Comparison of ENCODE assay signal across 8 cellular contexts in the genomic region with DNA sequence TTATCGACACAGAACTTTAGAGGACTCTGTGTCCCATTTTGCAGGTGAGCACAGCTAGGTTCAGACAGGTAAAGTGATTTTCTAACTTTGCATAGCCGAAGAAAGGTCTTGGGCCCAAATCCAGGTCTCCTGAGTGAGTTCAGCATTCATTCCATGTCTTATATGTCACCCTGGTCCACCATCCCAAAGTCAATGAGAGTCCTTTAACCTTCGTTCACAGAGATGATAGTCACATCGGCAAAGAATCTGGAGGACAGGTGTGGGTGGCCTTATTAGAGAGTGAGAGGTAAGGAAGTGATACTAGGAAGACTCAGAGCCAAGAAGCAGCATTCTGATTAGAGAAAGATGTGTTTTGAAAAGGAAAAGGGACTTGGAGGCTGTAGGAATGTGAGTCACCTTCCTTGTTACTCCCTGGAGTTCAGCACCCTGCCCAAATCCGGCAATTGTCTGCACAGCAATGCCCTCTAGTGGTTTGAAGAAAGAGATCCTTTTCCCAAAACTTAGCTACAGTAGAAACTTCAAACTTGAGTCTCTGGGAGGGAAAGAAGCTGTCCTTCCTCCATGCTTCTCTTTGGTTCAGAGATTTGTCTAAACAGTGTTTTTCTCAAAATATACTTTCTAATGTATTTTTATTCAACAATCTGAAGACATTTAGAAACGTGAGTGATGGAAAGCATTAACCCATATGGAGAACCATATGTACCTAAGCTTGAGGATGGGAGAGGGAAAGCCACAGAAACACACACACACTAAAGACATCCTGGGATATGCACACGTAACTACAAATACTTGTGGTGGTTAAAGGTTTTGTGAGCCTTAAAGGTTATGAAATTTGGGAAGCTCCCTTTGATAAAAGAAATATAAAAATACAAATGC.
A peak's percentile ranks its signal among the peaks of the same experiment; 100 is the strongest.
DNase-seq lines count a peak whose midpoint lies in the region; ATAC-seq and TF ChIP-seq lines count a peak whose summit lies in the region.

No MANE protein-coding gene starts in this region.

- H3K79me2 ChIP-seq in Karpas-422 (ENCODE audit: low read length), result no peaks in the 10 kb centered on the region

- in situ Hi-C loops in brain microvascular endothelial cell (cut with HindIII; ENCODE audit: low pct_ligation_motif_present, low sequenced_read_pairs), result no loop called here

- H3K36me3 Mint-ChIP-seq in activated CD8-positive, alpha-beta memory T cell treated with anti-CD3 and anti-CD28 coated beads, Interleukin-2, amount 10 ng/mL, durations not matched to agents 7 days and 5 days, result no peaks in the 10 kb centered on the region

- H3K9ac ChIP-seq in Karpas-422 (ENCODE audit: low read length), result no peak overlapping the region

- H3K4me3 ChIP-seq in Karpas-422 (ENCODE audit: low read length) (no peak overlapping the region), brain microvascular endothelial cell (ENCODE audit: low read depth, low read length) (no peak overlapping the region), right lobe of liver (no peak overlapping the region)

- H3K36me3 ChIP-seq in Karpas-422 (ENCODE audit: insufficient read depth, low read length) (no peaks in the 10 kb centered on the region), brain microvascular endothelial cell (replicated peaks) (no peaks in the 10 kb centered on the region), right lobe of liver (no peaks in the 10 kb centered on the region)

- CTCF ChIA-PET in activated CD8-positive, alpha-beta memory T cell treated with anti-CD3 and anti-CD28 coated beads, Interleukin-2, amount 10 ng/mL, durations not matched to agents 7 days and 5 days (lab: Charles Lee), result interaction anchor here (0.7 to 2.7 kb wide), 2 partner anchors 12 to 268 kb away, joined by 3 to 14 read pairs; no protein-coding TSS in a partner anchor

- H3K27me3 Mint-ChIP-seq in activated CD8-positive, alpha-beta memory T cell treated with anti-CD3 and anti-CD28 coated beads, Interleukin-2, amount 10 ng/mL, durations not matched to agents 7 days and 5 days, result no peaks in the 10 kb centered on the region

- no peaks in the 10 kb centered on the region for H3K4me1 ChIP-seq in Karpas-422 (ENCODE audit: low read length)
- H3K4me1 ChIP-seq in right lobe of liver, result no peaks in the 10 kb centered on the region

- H2AFZ ChIP-seq in Karpas-422 (ENCODE audit: low read length), result no peak overlapping the region

- no peak overlapping the region for H3K4me3 Mint-ChIP-seq in activated CD8-positive, alpha-beta memory T cell treated with anti-CD3 and anti-CD28 coated beads, Interleukin-2, amount 10 ng/mL, durations not matched to agents 7 days and 5 days

- TF ChIP-seq CTCF in brain microvascular endothelial cell (IDR thresholded peaks at IDR 0.05; ENCODE audit: low read depth, low read length, missing control alignments) (peak; percentile 9), right lobe of liver (IDR thresholded peaks at IDR 0.05) (peak; percentile 65 to 74 (median 72))

- no peak overlapping the region for H3K27ac Mint-ChIP-seq in activated CD8-positive, alpha-beta memory T cell treated with anti-CD3 and anti-CD28 coated beads, Interleukin-2, amount 10 ng/mL, durations not matched to agents 7 days and 5 days

- no peaks in the 10 kb centered on the region for H3K9me3 ChIP-seq in Karpas-422 (ENCODE audit: low read length)
- no peaks in the 10 kb centered on the region for H3K9me3 ChIP-seq in right lobe of liver

- DNase-seq in EH (ENCODE audit: low read depth) (peak; percentile 4), Karpas-422 (peak; percentile 65), brain microvascular endothelial cell (no peak), right lobe of liver (peak in 1 of 3 donors; percentile 22), DMS79 (lab: John Stamatoyannopoulos, UW) (no peak)
- no peak for DNase-seq in activated CD8-positive, alpha-beta memory T cell treated with anti-CD3 and anti-CD28 coated beads, Interleukin-2, amount 10 ng/mL, durations not matched to agents 7 days and 5 days
- DNase-seq in activated CD4-positive, alpha-beta T cell treated with anti-CD3 and anti-CD28 coated beads, Interleukin-2, amount 50 U/mL, for 4 hours, result no peak

- H3K4me2 ChIP-seq in Karpas-422 (ENCODE audit: low read depth, low read length, poor library complexity, severe bottlenecking), result no peak overlapping the region

- intact Hi-C loops in right lobe of liver (cut with DNase I), result loop anchor here in 1 of 2 donors (10.0 kb wide), 1 partner anchor 520 kb away; no protein-coding TSS in a partner anchor

- H3K9me3 Mint-ChIP-seq in activated CD8-positive, alpha-beta memory T cell treated with anti-CD3 and anti-CD28 coated beads, Interleukin-2, amount 10 ng/mL, durations not matched to agents 7 days and 5 days (ENCODE audit: low read depth), result peaks cover 7% of the 10 kb centered on the region

- WGBS in right lobe of liver (ENCODE audit: insufficient coverage, low coverage, low lambda C conversion rate, missing lambda C conversion rate), result 21% methylated on average over 7 of the region's 7 CpGs

- H3K27ac ChIP-seq in Karpas-422 (ENCODE audit: low read length) (no peak overlapping the region), brain microvascular endothelial cell (no peak overlapping the region), right lobe of liver (no peak overlapping the region)

- H3K27me3 ChIP-seq in Karpas-422 (ENCODE audit: low read length) (no peaks in the 10 kb centered on the region), brain microvascular endothelial cell (replicated peaks) (no peaks in the 10 kb centered on the region), right lobe of liver (no peaks in the 10 kb centered on the region)

- no peak for TF ChIP-seq POLR2A in right lobe of liver (IDR thresholded peaks at IDR 0.05)

- H4K20me1 ChIP-seq in Karpas-422 (ENCODE audit: insufficient read depth, low read depth, low read length), result no peaks in the 10 kb centered on the region

- ATAC-seq in right lobe of liver, result peak; percentile 66 to 84 (median 80)
- no peak for ATAC-seq in activated CD8-positive, alpha-beta memory T cell treated with anti-CD3 and anti-CD28 coated beads, Interleukin-2, amount 10 ng/mL, durations not matched to agents 7 days and 5 days
- no peak for ATAC-seq in GM21576 (IDR thresholded peaks at IDR 0.05; ENCODE audit: unreplicated experiment)

- no peaks in the 10 kb centered on the region for H3K9me2 ChIP-seq in Karpas-422 (replicated peaks; ENCODE audit: insufficient read depth, low read length)

- no peaks in the 10 kb centered on the region for H3K4me1 Mint-ChIP-seq in activated CD8-positive, alpha-beta memory T cell treated with anti-CD3 and anti-CD28 coated beads, Interleukin-2, amount 10 ng/mL, durations not matched to agents 7 days and 5 days

Comparison
In these comparisons a context has a peak if more than half of its experiments do, and no peak if none do; other contexts are left out.
1. DNase-seq: peak in EH (single experiment) and Karpas-422 (single experiment); none in brain microvascular endothelial cell (single experiment), DMS79 (single experiment), activated CD8-positive, alpha-beta memory T cell treated with anti-CD3 and anti-CD28 coated beads, Interleukin-2, amount 10 ng/mL, durations not matched to agents 7 days and 5 days (single experiment) and activated CD4-positive, alpha-beta T cell treated with anti-CD3 and anti-CD28 coated beads, Interleukin-2, amount 50 U/mL, for 4 hours (0 of 2).
2. ATAC-seq: peak in right lobe of liver (4 of 4); none in activated CD8-positive, alpha-beta memory T cell treated with anti-CD3 and anti-CD28 coated beads, Interleukin-2, amount 10 ng/mL, durations not matched to agents 7 days and 5 days (single experiment) and GM21576 (single experiment).